In genomic region chr4:18077808-18078207, GRCh38 we compare ENCODE assay signal across 20 cellular contexts. TPM values are rescaled to one million over a fixed set of nuclear protein-coding genes. Genes with fewer than 3 reads are reported as not detected.
DNase-seq lines count a peak whose midpoint lies in the region; ATAC-seq and TF ChIP-seq lines count a peak whose summit lies in the region.
"Had no signal": no experiment of that assay in that cellular context is flagged by ENCODE, and none has a peak within 500 bp of the region (broad histone marks: within the 10 kb centered on the region; RNA-seq: fewer than 3 reads in every experiment).

No MANE protein-coding gene starts in this region.

- H3K27me3 ChIP-seq in adrenal gland (peaks cover 4% of the 10 kb centered on the region), stomach (no peaks in the 10 kb centered on the region), right lobe of liver (no peaks in the 10 kb centered on the region)
- H3K27me3 ChIP-seq: MG63, SJSA1 had no signal

- intact Hi-C loops in adrenal gland (cut with DNase I) = no loop called here
- intact Hi-C loops in stomach (cut with DNase I; ENCODE audit: low total_unique reads) = no loop called here
- intact Hi-C loops in right lobe of liver (cut with DNase I) = no loop called here

- H3K36me3 ChIP-seq in adrenal gland (replicated peaks in 1 of 2) (no peaks in the 10 kb centered on the region), stomach (no peaks in the 10 kb centered on the region), right lobe of liver (no peaks in the 10 kb centered on the region)
- H3K36me3 ChIP-seq: BE2C, MG63, SJSA1 had no signal

- ATAC-seq in GM21423 (IDR thresholded peaks at IDR 0.05; ENCODE audit: unreplicated experiment) = peak; percentile 55
- peak; percentile 31 to 52 for ATAC-seq in stimulated activated naive B cell treated with anti-CD40 and anti-IgM and Interleukin-4, amounts not matched to agents 10 μg/mL and 1 μg/mL and 100 μg/mL, for 72 hours (replicated peaks)
- ATAC-seq in right lobe of liver = no peak
- ATAC-seq: HCT116 had no signal

- H3K9me3 Mint-ChIP-seq in stimulated activated naive B cell treated with anti-CD40 and anti-IgM and Interleukin-4, amounts not matched to agents 10 μg/mL and 1 μg/mL and 100 μg/mL, for 72 hours = peaks cover 0 to 4% of the 10 kb centered on the region in 2 donors

- H3K27ac ChIP-seq in adrenal gland (peak overlapping the region in 1 of 5 donors; percentile 25), stomach (no peak overlapping the region), right lobe of liver (no peak overlapping the region)
- H3K27ac ChIP-seq: GM23248, SJSA1 had no signal

- H3K4me1 ChIP-seq in adrenal gland (replicated peaks in 1 of 2) = no peaks in the 10 kb centered on the region
- H3K4me1 ChIP-seq in stomach = no peaks in the 10 kb centered on the region
- H3K4me1 ChIP-seq in right lobe of liver = no peaks in the 10 kb centered on the region
- H3K4me1 ChIP-seq: BE2C, SJSA1 had no signal

- no peak for TF ChIP-seq EP300 in stomach (IDR thresholded peaks at IDR 0.05)

- peaks cover 0 to 5% of the 10 kb centered on the region in 2 donors for H3K4me1 Mint-ChIP-seq in stimulated activated naive B cell treated with anti-CD40 and anti-IgM and Interleukin-4, amounts not matched to agents 10 μg/mL and 1 μg/mL and 100 μg/mL, for 72 hours

- H3K9me3 ChIP-seq in adrenal gland (replicated peaks in 1 of 3) (no peaks in the 10 kb centered on the region), stomach (no peaks in the 10 kb centered on the region), right lobe of liver (no peaks in the 10 kb centered on the region)
- H3K9me3 ChIP-seq: BE2C, MG63 had no signal

- H3K4me3 Mint-ChIP-seq in stimulated activated naive B cell treated with anti-CD40 and anti-IgM and Interleukin-4, amounts not matched to agents 10 μg/mL and 1 μg/mL and 100 μg/mL, for 72 hours = no peak overlapping the region
- H3K4me3 Mint-ChIP-seq: CD8-positive, alpha-beta memory T cell had no signal

- 64 to 79% (median 70%) methylated on average over 5 of the region's 5 CpGs for WGBS in adrenal gland, 4 donors
- WGBS in stomach, 5 donors = 70 to 80% (median 76%) methylated on average over 5 of the region's 5 CpGs
- WGBS in right lobe of liver (ENCODE audit: insufficient coverage, low coverage, low lambda C conversion rate, missing lambda C conversion rate) = 65% methylated on average over 5 of the region's 5 CpGs

- no peak for TF ChIP-seq POLR2A in adrenal gland (IDR thresholded peaks at IDR 0.05)
- TF ChIP-seq POLR2A in stomach (IDR thresholded peaks at IDR 0.05) = no peak
- no peak for TF ChIP-seq POLR2A in right lobe of liver (IDR thresholded peaks at IDR 0.05)

- H3K4me3 ChIP-seq in adrenal gland (no peak overlapping the region), stomach (no peak overlapping the region), right lobe of liver (no peak overlapping the region)
- H3K4me3 ChIP-seq: GM23248, MG63, SJSA1 had no signal

- DNase-seq in HT-29 (ENCODE audit: low spot score) = peak; percentile 18
- peak; percentile 59 for DNase-seq in dermis blood vessel endothelial cell
- no peak for DNase-seq in stimulated activated naive B cell treated with anti-CD40 and anti-IgM and Interleukin-4, amounts not matched to agents 10 μg/mL and 1 μg/mL and 100 μg/mL, for 72 hours
- no peak for DNase-seq in COLO829 (ENCODE audit: low spot score)
- no peak for DNase-seq in adrenal gland
- DNase-seq in stomach = no peak
- DNase-seq in right lobe of liver = no peak
- DNase-seq: BE2C; CD8-positive, alpha-beta memory T cell; DND-41; GM23248; Karpas-422; MG63; NCI-H1092 treated with DMSO at 0.1 percent for 48 hours; NCI-H2227 treated with DMSO at 0.1 percent for 48 hours; NCI-H526 treated with DMSO at 0.1 percent for 48 hours; NK-92 treated with Interleukin-12 subunit alpha and Interleukin-12 subunit beta, amount 100 ng/mL, for 24 hours had no signal

- no peak overlapping the region for H3K27ac Mint-ChIP-seq in stimulated activated naive B cell treated with anti-CD40 and anti-IgM and Interleukin-4, amounts not matched to agents 10 μg/mL and 1 μg/mL and 100 μg/mL, for 72 hours

- peaks cover 17 to 22% of the 10 kb centered on the region in 2 donors for H3K27me3 Mint-ChIP-seq in stimulated activated naive B cell treated with anti-CD40 and anti-IgM and Interleukin-4, amounts not matched to agents 10 μg/mL and 1 μg/mL and 100 μg/mL, for 72 hours

- H3K36me3 Mint-ChIP-seq in stimulated activated naive B cell treated with anti-CD40 and anti-IgM and Interleukin-4, amounts not matched to agents 10 μg/mL and 1 μg/mL and 100 μg/mL, for 72 hours = no peaks in the 10 kb centered on the region
- H3K36me3 Mint-ChIP-seq: CD8-positive, alpha-beta memory T cell had no signal

- TF ChIP-seq CTCF in adrenal gland (IDR thresholded peaks at IDR 0.05) = no peak
- TF ChIP-seq CTCF in stomach (IDR thresholded peaks at IDR 0.05) = no peak
- no peak for TF ChIP-seq CTCF in right lobe of liver (IDR thresholded peaks at IDR 0.05)

RNA-seq across cellular contexts. Expression of gene LCORL, which starts 56.3 kb away (rescaled TPM):
- 7.4 and 7.5 TPM in 2 replicates for total RNA-seq in HT-29 (2014; rRNA removed; shearing (Covaris generic))
- total RNA-seq in dermis blood vessel endothelial cell (21.2 and 35.4 TPM in 2 replicates), adrenal gland (10 to 100 TPM in 6 of 8 donors, 1 to 10 TPM in 2; 9.3 to 22.3 (median 17.5) TPM), stomach (10 to 100 TPM in 4 of 5 donors, 1 to 10 TPM in 1; 4.6 to 28.1 (median 15.6) TPM), right lobe of liver (1 to 10 TPM; 4.3 to 8.7 (median 6.2) TPM)
- polyA plus RNA-seq in adrenal gland (10 to 100 TPM in 1 of 3 donors, 1 to 10 TPM in 2; 2.6 to 15.2 (median 3.4) TPM), stomach (1 to 10 TPM; 1.8 to 4.1 (median 2.5) TPM)

Comparison
In these comparisons a context has a peak if more than half of its experiments do, and no peak if none do; other contexts are left out.
1. ATAC-seq: peak in GM21423 (single experiment) and stimulated activated naive B cell treated with anti-CD40 and anti-IgM and Interleukin-4, amounts not matched to agents 10 μg/mL and 1 μg/mL and 100 μg/mL, for 72 hours (2 of 2); none in right lobe of liver (0 of 4).
2. DNase-seq: peak in HT-29 (single experiment) and dermis blood vessel endothelial cell (single experiment); none in stimulated activated naive B cell treated with anti-CD40 and anti-IgM and Interleukin-4, amounts not matched to agents 10 μg/mL and 1 μg/mL and 100 μg/mL, for 72 hours (single experiment), COLO829 (single experiment), adrenal gland (0 of 7), stomach (single experiment) and right lobe of liver (0 of 3).